8 cellular contexts compared by ENCODE assay signal in the genomic region with DNA sequence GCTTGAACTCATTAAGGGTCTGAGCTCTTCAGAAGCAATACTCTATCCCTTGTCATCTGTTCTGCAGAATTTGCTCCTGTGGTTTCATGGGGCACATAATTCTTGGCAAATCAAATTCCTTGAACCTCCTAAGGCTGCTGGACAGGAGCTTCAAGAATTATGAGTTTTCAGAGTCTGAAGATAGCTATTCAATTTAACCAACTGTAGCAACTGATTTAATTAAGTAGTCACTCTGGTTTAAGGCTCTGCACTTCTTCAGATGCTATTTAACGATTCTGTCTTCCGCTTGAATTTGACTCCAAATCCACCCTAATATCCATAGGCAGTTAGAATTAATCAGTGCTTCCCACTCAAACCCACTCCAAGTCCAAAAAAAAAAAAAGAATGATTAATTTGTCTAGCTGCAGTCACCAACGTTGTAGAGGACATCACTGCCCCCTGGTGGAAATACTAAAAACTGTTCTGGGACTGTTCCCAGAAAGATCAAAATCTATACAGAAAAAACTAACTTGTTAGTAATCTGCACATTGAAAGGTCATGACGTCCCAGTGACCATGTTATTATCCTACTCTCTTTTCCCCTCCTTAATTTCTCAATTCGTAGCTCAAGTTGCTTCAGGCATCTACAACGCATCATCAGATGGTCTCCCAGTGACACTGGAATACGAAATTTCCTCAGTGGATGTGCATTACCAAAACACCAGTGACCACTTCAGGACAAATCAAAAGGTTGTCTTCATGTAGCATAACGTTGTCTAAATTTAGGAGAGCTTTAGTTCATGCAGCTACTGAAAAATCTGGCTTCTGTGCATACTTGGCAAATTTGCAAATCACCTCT.
A peak's percentile ranks its signal among the peaks of the same experiment; 100 is the strongest.
DNase-seq lines count a peak whose midpoint lies in the region; ATAC-seq and TF ChIP-seq lines count a peak whose summit lies in the region.

No MANE protein-coding gene starts in this region.

- no peaks in the 10 kb centered on the region for H3K4me1 Mint-ChIP-seq in progenitor cell of endocrine pancreas (ENCODE audit: low read depth)

- peak; percentile 35 for DNase-seq in AG08395 (ENCODE audit: low spot score)
- peak; percentile 12 for DNase-seq in GM04504 (ENCODE audit: low read depth)
- DNase-seq in LHCN-M2 (ENCODE audit: low read depth): peak; percentile 9
- peak; percentile 31 for DNase-seq in SW480 (ENCODE audit: low spot score)
- DNase-seq in fibroblast of pulmonary artery (ENCODE audit: low read depth): peak; percentile 56
- DNase-seq in progenitor cell of endocrine pancreas (ENCODE audit: low spot score, unreplicated experiment): no peak
- no peak for DNase-seq in cerebellar nuclear complex (lab: John Stamatoyannopoulos, UW)

- H3K27ac Mint-ChIP-seq in progenitor cell of endocrine pancreas: no peak overlapping the region

- no peaks in the 10 kb centered on the region for H3K36me3 Mint-ChIP-seq in progenitor cell of endocrine pancreas (ENCODE audit: insufficient read depth)

- no peak overlapping the region for H3K4me3 Mint-ChIP-seq in progenitor cell of endocrine pancreas (ENCODE audit: low read depth)

- ATAC-seq in GM19397 (IDR thresholded peaks at IDR 0.05; ENCODE audit: unreplicated experiment): no peak

- TF ChIP-seq CTCF in fibroblast of pulmonary artery (IDR thresholded peaks at IDR 0.05; ENCODE audit: low read length, missing control alignments) (peak; percentile 62), progenitor cell of endocrine pancreas (IDR thresholded peaks at IDR 0.05; ENCODE audit: unreplicated experiment) (peak; percentile 73)

- no peaks in the 10 kb centered on the region for H3K27me3 Mint-ChIP-seq in progenitor cell of endocrine pancreas

- no peaks in the 10 kb centered on the region for H3K9me3 Mint-ChIP-seq in progenitor cell of endocrine pancreas (ENCODE audit: low read depth)

- H3K4me3 ChIP-seq in fibroblast of pulmonary artery (replicated peaks; ENCODE audit: low read depth, low read length): no peak overlapping the region

Comparison
In these comparisons a context has a peak if more than half of its experiments do, and no peak if none do; other contexts are left out.
1. DNase-seq: peak in AG08395 (single experiment), GM04504 (single experiment), LHCN-M2 (single experiment), SW480 (single experiment) and fibroblast of pulmonary artery (single experiment); none in progenitor cell of endocrine pancreas (single experiment) and cerebellar nuclear complex (0 of 2).